25 cellular contexts compared by ENCODE assay signal in the genomic region with DNA sequence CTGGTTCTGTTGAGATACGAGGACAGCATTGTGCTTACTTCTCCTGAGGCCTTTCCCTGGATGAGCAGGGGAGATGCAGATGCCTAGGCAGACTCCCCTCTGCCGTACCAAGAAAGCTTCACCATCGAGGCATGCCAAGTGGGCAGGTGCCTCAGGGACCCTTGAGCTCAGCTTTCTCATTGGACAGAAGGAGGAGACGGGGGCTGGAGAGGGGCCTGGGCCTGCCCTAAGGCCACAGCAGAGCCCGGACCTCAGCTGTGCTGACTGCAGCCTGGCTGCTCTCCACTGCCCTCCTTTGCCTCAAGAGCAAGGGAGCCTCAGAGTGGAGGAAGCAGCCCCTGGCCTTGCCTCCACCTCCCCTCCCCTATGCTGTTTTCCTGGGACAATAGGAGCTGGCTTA. TPM values are rescaled to one million over a fixed set of nuclear protein-coding genes. Genes with fewer than 3 reads are reported as not detected.
"Had no signal": no experiment of that assay in that cellular context is flagged by ENCODE, and none has a peak within 500 bp of the region (broad histone marks: within the 10 kb centered on the region; RNA-seq: fewer than 3 reads in every experiment).

No MANE protein-coding gene starts in this region.

- H3K36me3 Mint-ChIP-seq: activated CD4-positive, alpha-beta memory T cell treated with anti-CD3 and anti-CD28 coated beads for 36 hours; activated naive CD4-positive, alpha-beta T cell treated with anti-CD3 and anti-CD28 coated beads, Interleukin-2, amount 10 ng/mL, durations not matched to agents 7 days and 5 days; activated naive CD8-positive, alpha-beta T cell treated with anti-CD3 and anti-CD28 coated beads for 36 hours; T-cell had no signal

- H3K36me3 ChIP-seq: brain microvascular endothelial cell, cardiac muscle cell had no signal

- H3K9me3 Mint-ChIP-seq: activated CD4-positive, alpha-beta memory T cell treated with anti-CD3 and anti-CD28 coated beads for 36 hours; activated CD4-positive, alpha-beta T cell treated with anti-CD3 and anti-CD28 coated beads, Interleukin-2, amount 10 ng/mL, durations not matched to agents 7 days and 5 days; activated naive CD4-positive, alpha-beta T cell treated with anti-CD3 and anti-CD28 coated beads, Interleukin-2, amount 10 ng/mL, durations not matched to agents 7 days and 5 days; activated naive CD8-positive, alpha-beta T cell treated with anti-CD3 and anti-CD28 coated beads for 36 hours; activated T-cell treated with anti-CD3 and anti-CD28 coated beads, Interleukin-2, amount 50 U/mL, for 4 hours; T-cell had no signal

- H3K4me3 ChIP-seq: cardiac muscle cell had no signal

- H3K4me1 Mint-ChIP-seq: activated CD4-positive, alpha-beta T cell treated with anti-CD3 and anti-CD28 coated beads, Interleukin-2, amount 10 ng/mL, durations not matched to agents 7 days and 5 days; activated naive CD4-positive, alpha-beta T cell treated with anti-CD3 and anti-CD28 coated beads, Interleukin-2, amount 10 ng/mL, durations not matched to agents 7 days and 5 days; activated naive CD8-positive, alpha-beta T cell treated with anti-CD3 and anti-CD28 coated beads for 36 hours; T-cell had no signal

- H3K27ac Mint-ChIP-seq: activated CD4-positive, alpha-beta memory T cell treated with anti-CD3 and anti-CD28 coated beads for 36 hours; activated CD4-positive, alpha-beta T cell treated with anti-CD3 and anti-CD28 coated beads, Interleukin-2, amount 10 ng/mL, durations not matched to agents 7 days and 5 days; activated naive CD4-positive, alpha-beta T cell treated with anti-CD3 and anti-CD28 coated beads, Interleukin-2, amount 10 ng/mL, durations not matched to agents 7 days and 5 days; activated naive CD8-positive, alpha-beta T cell treated with anti-CD3 and anti-CD28 coated beads for 36 hours; T-cell had no signal

- H3K27me3 ChIP-seq: brain microvascular endothelial cell, cardiac muscle cell had no signal

- H3K4me3 Mint-ChIP-seq: activated CD4-positive, alpha-beta memory T cell treated with anti-CD3 and anti-CD28 coated beads for 36 hours; activated CD4-positive, alpha-beta T cell treated with anti-CD3 and anti-CD28 coated beads, Interleukin-2, amount 10 ng/mL, durations not matched to agents 7 days and 5 days; activated naive CD4-positive, alpha-beta T cell treated with anti-CD3 and anti-CD28 coated beads, Interleukin-2, amount 10 ng/mL, durations not matched to agents 7 days and 5 days; activated naive CD8-positive, alpha-beta T cell treated with anti-CD3 and anti-CD28 coated beads for 36 hours; activated T-cell treated with anti-CD3 and anti-CD28 coated beads, Interleukin-2, amount 50 U/mL, for 4 hours; T-cell had no signal

- ATAC-seq: activated T-cell treated with anti-CD3 and anti-CD28 coated beads, Interleukin-2, amount 50 U/mL, for 4 hours; PC-3; T-cell had no signal

- DNase-seq: activated CD4-positive, alpha-beta memory T cell treated with anti-CD3 and anti-CD28 coated beads for 36 hours; activated CD4-positive, alpha-beta T cell treated with anti-CD3 and anti-CD28 coated beads, Interleukin-2, amount 10 ng/mL, durations not matched to agents 7 days and 5 days; activated CD4-positive, CD25-positive, alpha-beta regulatory T cell; activated CD8-positive, alpha-beta memory T cell treated with anti-CD3 and anti-CD28 coated beads for 24 hours; activated gamma-delta T cell treated with Interleukin-2 at 50 U/mL for 16 hours; activated naive CD4-positive, alpha-beta T cell treated with anti-CD3 and anti-CD28 coated beads, Interleukin-2, amount 10 ng/mL, durations not matched to agents 7 days and 5 days; activated naive CD8-positive, alpha-beta T cell treated with anti-CD3 and anti-CD28 coated beads for 36 hours; activated T-cell treated with anti-CD3 and anti-CD28 coated beads, Interleukin-2, amount 50 U/mL, for 4 hours; brain microvascular endothelial cell; Kasumi-1; KBM-7; NCI-H1105 treated with DMSO at 0.1 percent for 48 hours; NCI-H1436 treated with DMSO at 0.1 percent for 48 hours; NCI-H187 treated with DMSO at 0.1 percent for 48 hours; NCI-H2081 treated with DMSO at 0.1 percent for 48 hours; NCI-H446; NCI-H524; PC-3; SHP77 treated with DMSO at 0.1 percent for 48 hours; T-cell; T-helper 2 cell; T1000 had no signal

- H3K27ac ChIP-seq: brain microvascular endothelial cell, cardiac muscle cell had no signal

RNA-seq across cellular contexts. Expression of a gene that starts 1.5 kb away (rescaled TPM):
- total RNA-seq: activated CD4-positive, alpha-beta memory T cell treated with anti-CD3 and anti-CD28 coated beads for 36 hours; activated CD4-positive, alpha-beta T cell treated with anti-CD3 and anti-CD28 coated beads, Interleukin-2, amount 10 ng/mL, durations not matched to agents 7 days and 5 days; activated naive CD8-positive, alpha-beta T cell treated with anti-CD3 and anti-CD28 coated beads for 36 hours; activated T-cell treated with anti-CD3 and anti-CD28 coated beads, Interleukin-2, amount 50 U/mL, for 4 hours; cardiac muscle cell; PC-3; SK-MEL-5; T-cell had no signal
- polyA plus RNA-seq: adipose tissue, cardiac muscle cell had no signal

RNA-seq across cellular contexts. Expression of a gene that starts 41.8 kb away (rescaled TPM):
- total RNA-seq: activated CD4-positive, alpha-beta memory T cell treated with anti-CD3 and anti-CD28 coated beads for 36 hours; activated CD4-positive, alpha-beta T cell treated with anti-CD3 and anti-CD28 coated beads, Interleukin-2, amount 10 ng/mL, durations not matched to agents 7 days and 5 days; activated naive CD8-positive, alpha-beta T cell treated with anti-CD3 and anti-CD28 coated beads for 36 hours; activated T-cell treated with anti-CD3 and anti-CD28 coated beads, Interleukin-2, amount 50 U/mL, for 4 hours; cardiac muscle cell; PC-3; SK-MEL-5; T-cell had no signal
